In genomic region chr7:38369816-38370493, GRCh38 we compare ENCODE assay signal across 8 cellular contexts.
DNase-seq lines count a peak whose midpoint lies in the region; ATAC-seq and TF ChIP-seq lines count a peak whose summit lies in the region.

No MANE protein-coding gene starts in this region.

- no peak for TF ChIP-seq EP300 in gastroesophageal sphincter (IDR thresholded peaks at IDR 0.05)
- TF ChIP-seq EP300 in ovary (IDR thresholded peaks at IDR 0.05) = no peak
- TF ChIP-seq EP300 in tibial nerve (IDR thresholded peaks at IDR 0.05) = no peak

- TF ChIP-seq CTCF in gastroesophageal sphincter (IDR thresholded peaks at IDR 0.05) (peak; percentile 47 to 76 (median 53)), ovary (IDR thresholded peaks at IDR 0.05) (no peak), tibial nerve (IDR thresholded peaks at IDR 0.05) (peak; percentile 57 to 81 (median 67))

- no peaks in the 10 kb centered on the region for H4K20me1 ChIP-seq in GM23248 (ENCODE audit: insufficient read depth)
- H4K20me1 ChIP-seq in Karpas-422 (ENCODE audit: insufficient read depth, low read depth, low read length) = 0 out of 2 replicates have a peak, but pooled peaks cover 10% of the 10 kb centered on the region

- H3K9me2 ChIP-seq in GM23248 (ENCODE audit: insufficient read depth) (no peaks in the 10 kb centered on the region), Karpas-422 (replicated peaks; ENCODE audit: insufficient read depth, low read length) (no peaks in the 10 kb centered on the region)

- no peak for TF ChIP-seq POLR2A in gastroesophageal sphincter (IDR thresholded peaks at IDR 0.05)
- TF ChIP-seq POLR2A in ovary (IDR thresholded peaks at IDR 0.05) = no peak
- TF ChIP-seq POLR2A in tibial nerve (IDR thresholded peaks at IDR 0.05) = no peak

- H3K27me3 ChIP-seq in GM23248 (replicated peaks; ENCODE audit: insufficient read depth) = no peaks in the 10 kb centered on the region
- no peaks in the 10 kb centered on the region for H3K27me3 ChIP-seq in Karpas-422 (ENCODE audit: low read length)
- H3K27me3 ChIP-seq in gastroesophageal sphincter = no peaks in the 10 kb centered on the region
- no peaks in the 10 kb centered on the region for H3K27me3 ChIP-seq in ovary
- no peaks in the 10 kb centered on the region for H3K27me3 ChIP-seq in tibial nerve

- intact Hi-C loops in ovary (cut with DNase I) = no loop called here

- peak; percentile 91 for ATAC-seq in gastroesophageal sphincter

- no peak overlapping the region for H3K4me2 ChIP-seq in GM23248 (ENCODE audit: unreplicated experiment)
- H3K4me2 ChIP-seq in Karpas-422 (ENCODE audit: low read depth, low read length, poor library complexity, severe bottlenecking) = no peak overlapping the region

- H3K79me2 ChIP-seq in GM23248 (ENCODE audit: insufficient read depth) = no peaks in the 10 kb centered on the region
- H3K79me2 ChIP-seq in Karpas-422 (ENCODE audit: low read length) = peaks cover 64% of the 10 kb centered on the region

- H3K4me1 ChIP-seq in GM23248 (ENCODE audit: insufficient read depth) (no peaks in the 10 kb centered on the region), Karpas-422 (ENCODE audit: low read length) (peaks cover 7% of the 10 kb centered on the region), gastroesophageal sphincter (peaks cover 0 to 5% (median 0%) of the 10 kb centered on the region in 3 donors), ovary (ENCODE audit: insufficient read depth) (no peaks in the 10 kb centered on the region), tibial nerve (peaks cover 0 to 22% (median 6%) of the 10 kb centered on the region in 4 donors)

- H3F3A ChIP-seq in GM23248 (ENCODE audit: insufficient read depth) = no peaks in the 10 kb centered on the region

- no peaks in the 10 kb centered on the region for H3K9me3 ChIP-seq in GM23248 (ENCODE audit: low read depth)
- no peaks in the 10 kb centered on the region for H3K9me3 ChIP-seq in Karpas-422 (ENCODE audit: low read length)
- no peaks in the 10 kb centered on the region for H3K9me3 ChIP-seq in gastroesophageal sphincter
- no peaks in the 10 kb centered on the region for H3K9me3 ChIP-seq in ovary
- H3K9me3 ChIP-seq in tibial nerve = no peaks in the 10 kb centered on the region

- H3K27ac ChIP-seq in GM23248 = no peak overlapping the region
- no peak overlapping the region for H3K27ac ChIP-seq in Karpas-422 (ENCODE audit: low read length)
- no peak overlapping the region for H3K27ac ChIP-seq in gastroesophageal sphincter
- H3K27ac ChIP-seq in ovary = no peak overlapping the region
- H3K27ac ChIP-seq in tibial nerve = no peak overlapping the region

- H2AFZ ChIP-seq in GM23248 (peak overlapping the region; percentile 70), Karpas-422 (ENCODE audit: low read length) (no peak overlapping the region)

- H3K4me3 ChIP-seq in GM23248 (no peak overlapping the region), Karpas-422 (ENCODE audit: low read length) (no peak overlapping the region), gastroesophageal sphincter (no peak overlapping the region), ovary (no peak overlapping the region), tibial nerve (no peak overlapping the region)

- H3K36me3 ChIP-seq in GM23248 (ENCODE audit: low read depth) (no peaks in the 10 kb centered on the region), Karpas-422 (ENCODE audit: insufficient read depth, low read length) (no peaks in the 10 kb centered on the region; the same call in 1 of the 2 replicates), gastroesophageal sphincter (no peaks in the 10 kb centered on the region), ovary (no peaks in the 10 kb centered on the region), tibial nerve (no peaks in the 10 kb centered on the region)

- in situ Hi-C loops in GM23248 (cut with MboI) = no loop called here

- H3K9ac ChIP-seq in GM23248 (no peak overlapping the region), Karpas-422 (ENCODE audit: low read length) (no peak overlapping the region)

- DNase-seq in EH (ENCODE audit: low read depth) (peak; percentile 78), GM23248 (peak; percentile 78), Karpas-422 (peak; percentile 88), SHP77 (lab: John Stamatoyannopoulos, UW) (peak; percentile 93 to 96), activated gamma-delta T cell (lab: John Stamatoyannopoulos, UW) (peak; percentile 34), ovary (peak; percentile 59 to 80 (median 64)), tibial nerve (ENCODE audit: low spot score in 2 of 2) (peak; percentile 74 to 86)

- 36 to 39% methylated on average over 8 of the region's 8 CpGs for WGBS in GM23248 (ENCODE audit: low coverage in 1 of 2, low lambda C conversion rate in 2 of 2, missing lambda C conversion rate in 2 of 2), 2 experiments
- 14 to 27% methylated on average over 6 to 7 of the region's 8 CpGs for WGBS in gastroesophageal sphincter (ENCODE audit: low coverage in 1 of 2), 2 donors
- 31 to 34% (median 31%) methylated on average over 8 of the region's 8 CpGs for WGBS in ovary, 3 donors
- 27 to 29% methylated on average over 8 of the region's 8 CpGs for WGBS in tibial nerve, 2 donors

Comparison
In these comparisons a context has a peak if more than half of its experiments do, and no peak if none do; other contexts are left out.
1. DNase-seq: peak in every context shown above with its lines; median percentile 94 in SHP77; 88 in Karpas-422; 80 in tibial nerve; 78 in EH; 78 in GM23248; 64 in ovary; 34 in activated gamma-delta T cell.
2. CTCF ChIP-seq: peak in gastroesophageal sphincter (4 of 4) and tibial nerve (5 of 5); none in ovary (0 of 3).